In genomic region chr14:71003156-71003555, GRCh38 we compare ENCODE assay signal across 18 cellular contexts.
"Had no signal": no experiment of that assay in that cellular context is flagged by ENCODE, and none has a peak within 500 bp of the region (broad histone marks: within the 10 kb centered on the region; RNA-seq: fewer than 3 reads in every experiment).

No MANE protein-coding gene starts in this region.

- H3K27me3 ChIP-seq: sigmoid colon, upper lobe of right lung had no signal

- H3K9me3 ChIP-seq: lower lobe of right lung, sigmoid colon, thoracic aorta, upper lobe of right lung had no signal

- H3K4me3 Mint-ChIP-seq: activated CD8-positive, alpha-beta T cell treated with anti-CD3 and anti-CD28 coated beads, Interleukin-2, amount 10 ng/mL, durations not matched to agents 7 days and 5 days; nephron progenitor cell; stimulated activated effector memory CD8-positive, alpha-beta T cell treated with anti-CD3 and anti-CD28 coated beads, Interleukin-12 subunit alpha, Interleukin-12 subunit beta, amount 100 ng/mL, for 72 hours; WTC11 had no signal

- H3K36me3 ChIP-seq: thoracic aorta had no signal

- H3K27ac ChIP-seq: lower lobe of right lung, sigmoid colon, thoracic aorta, upper lobe of right lung had no signal

- ATAC-seq: activated CD8-positive, alpha-beta T cell treated with anti-CD3 and anti-CD28 coated beads, Interleukin-2, amount 10 ng/mL, durations not matched to agents 7 days and 5 days; lower lobe of right lung; upper lobe of right lung; WTC11 had no signal

- H3K4me3 ChIP-seq: lower lobe of right lung, sigmoid colon, thoracic aorta, upper lobe of right lung had no signal

- H3K4me1 ChIP-seq: lower lobe of right lung, upper lobe of right lung had no signal

- H3K4me1 Mint-ChIP-seq: nephron progenitor cell had no signal

- DNase-seq: activated CD4-positive, alpha-beta T cell treated with anti-CD3 and anti-CD28 coated beads for 4 hours; activated CD8-positive, alpha-beta memory T cell treated with anti-CD3 and anti-CD28 coated beads, Interleukin-2, amount 50 U/mL, for 4 hours; activated CD8-positive, alpha-beta T cell treated with anti-CD3 and anti-CD28 coated beads, Interleukin-2, amount 10 ng/mL, durations not matched to agents 7 days and 5 days; activated naive CD4-positive, alpha-beta T cell; dermis blood vessel endothelial cell; foreskin melanocyte; glutamatergic neuron; hypothalamus; lower lobe of right lung; nephron progenitor cell; nucleus accumbens; sigmoid colon; stimulated activated CD4-positive, alpha-beta T cell treated with anti-CD3 and anti-CD28 coated beads, Interleukin-4, amount 100 ng/mL, for 24 hours; T-helper 2 cell; upper lobe of right lung had no signal

- H3K9me3 Mint-ChIP-seq: nephron progenitor cell; stimulated activated effector memory CD8-positive, alpha-beta T cell treated with anti-CD3 and anti-CD28 coated beads, Interleukin-12 subunit alpha, Interleukin-12 subunit beta, amount 100 ng/mL, for 72 hours; WTC11 had no signal

- H3K27ac Mint-ChIP-seq: activated CD8-positive, alpha-beta T cell treated with anti-CD3 and anti-CD28 coated beads, Interleukin-2, amount 10 ng/mL, durations not matched to agents 7 days and 5 days; nephron progenitor cell had no signal
